1 cellular context compared by ENCODE assay signal in the genomic region with DNA sequence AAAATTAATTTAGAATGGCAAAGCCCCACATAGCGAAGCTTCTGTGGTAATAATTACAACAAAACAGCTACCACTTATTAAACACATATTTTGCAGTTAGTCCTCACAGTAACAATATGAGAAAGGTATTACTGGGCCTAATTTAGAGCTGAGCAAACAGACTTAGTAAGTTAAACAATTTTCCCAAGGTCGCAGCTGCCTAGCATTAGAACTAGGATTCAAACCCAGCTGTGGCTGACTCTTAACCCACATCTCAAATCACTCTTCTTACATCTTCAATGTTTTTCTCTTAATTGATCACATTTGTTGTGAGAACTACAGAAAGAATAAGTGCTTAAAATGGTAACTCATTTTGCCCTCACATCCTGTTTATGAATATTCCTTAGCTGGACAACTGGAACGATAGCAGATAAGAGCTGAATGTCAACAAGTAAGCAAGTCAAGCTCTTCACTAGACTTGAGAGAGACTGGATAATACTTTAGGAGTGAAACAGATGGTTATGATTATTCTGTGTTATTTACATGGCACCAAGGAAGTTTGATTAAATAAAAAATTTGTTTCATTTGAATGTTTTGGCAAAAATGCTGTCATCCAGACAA.
TF ChIP-seq lines count a peak whose summit lies in the region.

No MANE protein-coding gene starts in this region.

TF ChIP-seq in HepG2, 621 proteins besides CTCF, POLR2A, EP300 and RAD21 (continued from another document and continues in another):
- TF ChIP-seq, protein P1, sequence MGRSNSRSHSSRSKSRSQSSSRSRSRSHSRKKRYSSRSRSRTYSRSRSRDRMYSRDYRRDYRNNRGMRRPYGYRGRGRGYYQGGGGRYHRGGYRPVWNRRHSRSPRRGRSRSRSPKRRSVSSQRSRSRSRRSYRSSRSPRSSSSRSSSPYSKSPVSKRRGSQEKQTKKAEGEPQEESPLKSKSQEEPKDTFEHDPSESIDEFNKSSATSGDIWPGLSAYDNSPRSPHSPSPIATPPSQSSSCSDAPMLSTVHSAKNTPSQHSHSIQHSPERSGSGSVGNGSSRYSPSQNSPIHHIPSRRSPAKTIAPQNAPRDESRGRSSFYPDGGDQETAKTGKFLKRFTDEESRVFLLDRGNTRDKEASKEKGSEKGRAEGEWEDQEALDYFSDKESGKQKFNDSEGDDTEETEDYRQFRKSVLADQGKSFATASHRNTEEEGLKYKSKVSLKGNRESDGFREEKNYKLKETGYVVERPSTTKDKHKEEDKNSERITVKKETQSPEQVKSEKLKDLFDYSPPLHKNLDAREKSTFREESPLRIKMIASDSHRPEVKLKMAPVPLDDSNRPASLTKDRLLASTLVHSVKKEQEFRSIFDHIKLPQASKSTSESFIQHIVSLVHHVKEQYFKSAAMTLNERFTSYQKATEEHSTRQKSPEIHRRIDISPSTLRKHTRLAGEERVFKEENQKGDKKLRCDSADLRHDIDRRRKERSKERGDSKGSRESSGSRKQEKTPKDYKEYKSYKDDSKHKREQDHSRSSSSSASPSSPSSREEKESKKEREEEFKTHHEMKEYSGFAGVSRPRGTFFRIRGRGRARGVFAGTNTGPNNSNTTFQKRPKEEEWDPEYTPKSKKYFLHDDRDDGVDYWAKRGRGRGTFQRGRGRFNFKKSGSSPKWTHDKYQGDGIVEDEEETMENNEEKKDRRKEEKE (IDR thresholded peaks at IDR 0.05), result no peak
- no peak for TF ChIP-seq ZNF776 (CRISPR knock-in tag; IDR thresholded peaks at IDR 0.05)
- no peak for TF ChIP-seq TEAD3 (CRISPR knock-in tag; optimal IDR thresholded peaks at IDR 0.05; ENCODE audit: borderline replicate concordance)
- TF ChIP-seq GATA4 (IDR thresholded peaks at IDR 0.05; ENCODE audit: borderline replicate concordance, low read depth), result no peak
- TF ChIP-seq ZNF550 (CRISPR knock-in tag; IDR thresholded peaks at IDR 0.05; ENCODE audit: borderline replicate concordance), result no peak
- TF ChIP-seq ZNF850 (CRISPR knock-in tag; conservative IDR thresholded peaks at IDR 0.05), result no peak
- peak; percentile 63 for TF ChIP-seq MIXL1 (CRISPR knock-in tag; IDR thresholded peaks at IDR 0.05)
- no peak for TF ChIP-seq ZNF775 (CRISPR knock-in tag; IDR thresholded peaks at IDR 0.05; ENCODE audit: borderline replicate concordance)
- no peak for TF ChIP-seq ZNF343 (CRISPR knock-in tag; IDR thresholded peaks at IDR 0.05)
- TF ChIP-seq, protein P2, sequence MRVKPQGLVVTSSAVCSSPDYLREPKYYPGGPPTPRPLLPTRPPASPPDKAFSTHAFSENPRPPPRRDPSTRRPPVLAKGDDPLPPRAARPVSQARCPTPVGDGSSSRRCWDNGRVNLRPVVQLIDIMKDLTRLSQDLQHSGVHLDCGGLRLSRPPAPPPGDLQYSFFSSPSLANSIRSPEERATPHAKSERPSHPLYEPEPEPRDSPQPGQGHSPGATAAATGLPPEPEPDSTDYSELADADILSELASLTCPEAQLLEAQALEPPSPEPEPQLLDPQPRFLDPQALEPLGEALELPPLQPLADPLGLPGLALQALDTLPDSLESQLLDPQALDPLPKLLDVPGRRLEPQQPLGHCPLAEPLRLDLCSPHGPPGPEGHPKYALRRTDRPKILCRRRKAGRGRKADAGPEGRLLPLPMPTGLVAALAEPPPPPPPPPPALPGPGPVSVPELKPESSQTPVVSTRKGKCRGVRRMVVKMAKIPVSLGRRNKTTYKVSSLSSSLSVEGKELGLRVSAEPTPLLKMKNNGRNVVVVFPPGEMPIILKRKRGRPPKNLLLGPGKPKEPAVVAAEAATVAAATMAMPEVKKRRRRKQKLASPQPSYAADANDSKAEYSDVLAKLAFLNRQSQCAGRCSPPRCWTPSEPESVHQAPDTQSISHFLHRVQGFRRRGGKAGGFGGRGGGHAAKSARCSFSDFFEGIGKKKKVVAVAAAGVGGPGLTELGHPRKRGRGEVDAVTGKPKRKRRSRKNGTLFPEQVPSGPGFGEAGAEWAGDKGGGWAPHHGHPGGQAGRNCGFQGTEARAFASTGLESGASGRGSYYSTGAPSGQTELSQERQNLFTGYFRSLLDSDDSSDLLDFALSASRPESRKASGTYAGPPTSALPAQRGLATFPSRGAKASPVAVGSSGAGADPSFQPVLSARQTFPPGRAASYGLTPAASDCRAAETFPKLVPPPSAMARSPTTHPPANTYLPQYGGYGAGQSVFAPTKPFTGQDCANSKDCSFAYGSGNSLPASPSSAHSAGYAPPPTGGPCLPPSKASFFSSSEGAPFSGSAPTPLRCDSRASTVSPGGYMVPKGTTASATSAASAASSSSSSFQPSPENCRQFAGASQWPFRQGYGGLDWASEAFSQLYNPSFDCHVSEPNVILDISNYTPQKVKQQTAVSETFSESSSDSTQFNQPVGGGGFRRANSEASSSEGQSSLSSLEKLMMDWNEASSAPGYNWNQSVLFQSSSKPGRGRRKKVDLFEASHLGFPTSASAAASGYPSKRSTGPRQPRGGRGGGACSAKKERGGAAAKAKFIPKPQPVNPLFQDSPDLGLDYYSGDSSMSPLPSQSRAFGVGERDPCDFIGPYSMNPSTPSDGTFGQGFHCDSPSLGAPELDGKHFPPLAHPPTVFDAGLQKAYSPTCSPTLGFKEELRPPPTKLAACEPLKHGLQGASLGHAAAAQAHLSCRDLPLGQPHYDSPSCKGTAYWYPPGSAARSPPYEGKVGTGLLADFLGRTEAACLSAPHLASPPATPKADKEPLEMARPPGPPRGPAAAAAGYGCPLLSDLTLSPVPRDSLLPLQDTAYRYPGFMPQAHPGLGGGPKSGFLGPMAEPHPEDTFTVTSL (CRISPR knock-in tag; IDR thresholded peaks at IDR 0.05; ENCODE audit: borderline replicate concordance), result peak; percentile 52; the same call in 1 of the 2 replicates
- peak; percentile 48; the same call in 1 of the 2 replicates for TF ChIP-seq SAP130 (CRISPR knock-in tag; IDR thresholded peaks at IDR 0.05; ENCODE audit: low read depth)
- no peak for TF ChIP-seq ZNF329 (CRISPR knock-in tag; IDR thresholded peaks at IDR 0.05; ENCODE audit: low read depth)
- TF ChIP-seq, protein P3, sequence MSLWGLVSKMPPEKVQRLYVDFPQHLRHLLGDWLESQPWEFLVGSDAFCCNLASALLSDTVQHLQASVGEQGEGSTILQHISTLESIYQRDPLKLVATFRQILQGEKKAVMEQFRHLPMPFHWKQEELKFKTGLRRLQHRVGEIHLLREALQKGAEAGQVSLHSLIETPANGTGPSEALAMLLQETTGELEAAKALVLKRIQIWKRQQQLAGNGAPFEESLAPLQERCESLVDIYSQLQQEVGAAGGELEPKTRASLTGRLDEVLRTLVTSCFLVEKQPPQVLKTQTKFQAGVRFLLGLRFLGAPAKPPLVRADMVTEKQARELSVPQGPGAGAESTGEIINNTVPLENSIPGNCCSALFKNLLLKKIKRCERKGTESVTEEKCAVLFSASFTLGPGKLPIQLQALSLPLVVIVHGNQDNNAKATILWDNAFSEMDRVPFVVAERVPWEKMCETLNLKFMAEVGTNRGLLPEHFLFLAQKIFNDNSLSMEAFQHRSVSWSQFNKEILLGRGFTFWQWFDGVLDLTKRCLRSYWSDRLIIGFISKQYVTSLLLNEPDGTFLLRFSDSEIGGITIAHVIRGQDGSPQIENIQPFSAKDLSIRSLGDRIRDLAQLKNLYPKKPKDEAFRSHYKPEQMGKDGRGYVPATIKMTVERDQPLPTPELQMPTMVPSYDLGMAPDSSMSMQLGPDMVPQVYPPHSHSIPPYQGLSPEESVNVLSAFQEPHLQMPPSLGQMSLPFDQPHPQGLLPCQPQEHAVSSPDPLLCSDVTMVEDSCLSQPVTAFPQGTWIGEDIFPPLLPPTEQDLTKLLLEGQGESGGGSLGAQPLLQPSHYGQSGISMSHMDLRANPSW (CRISPR knock-in tag; IDR thresholded peaks at IDR 0.05; ENCODE audit: borderline replicate concordance), result 0 out of 2 replicates have a peak, but pooled peaks have one; percentile 10
- no peak for TF ChIP-seq NFRKB (IDR thresholded peaks at IDR 0.05)
- TF ChIP-seq ZFYVE20 (CRISPR knock-in tag; IDR thresholded peaks at IDR 0.05; ENCODE audit: borderline replicate concordance, low read depth), result no peak
- no peak for TF ChIP-seq ZNF562 (CRISPR knock-in tag; IDR thresholded peaks at IDR 0.05; ENCODE audit: borderline replicate concordance)
- no peak for TF ChIP-seq FOXM1 (CRISPR knock-in tag; IDR thresholded peaks at IDR 0.05)
- TF ChIP-seq, protein P4, sequence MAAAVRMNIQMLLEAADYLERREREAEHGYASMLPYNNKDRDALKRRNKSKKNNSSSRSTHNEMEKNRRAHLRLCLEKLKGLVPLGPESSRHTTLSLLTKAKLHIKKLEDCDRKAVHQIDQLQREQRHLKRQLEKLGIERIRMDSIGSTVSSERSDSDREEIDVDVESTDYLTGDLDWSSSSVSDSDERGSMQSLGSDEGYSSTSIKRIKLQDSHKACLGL (CRISPR knock-in tag; IDR thresholded peaks at IDR 0.05), result no peak
- TF ChIP-seq ZNF629 (CRISPR knock-in tag; conservative IDR thresholded peaks at IDR 0.05), result no peak
- no peak for TF ChIP-seq SPEN (CRISPR knock-in tag; IDR thresholded peaks at IDR 0.05; ENCODE audit: low read depth)
- TF ChIP-seq NCOA2 (CRISPR knock-in tag; IDR thresholded peaks at IDR 0.05), result peak; percentile 74
- TF ChIP-seq, protein P5, sequence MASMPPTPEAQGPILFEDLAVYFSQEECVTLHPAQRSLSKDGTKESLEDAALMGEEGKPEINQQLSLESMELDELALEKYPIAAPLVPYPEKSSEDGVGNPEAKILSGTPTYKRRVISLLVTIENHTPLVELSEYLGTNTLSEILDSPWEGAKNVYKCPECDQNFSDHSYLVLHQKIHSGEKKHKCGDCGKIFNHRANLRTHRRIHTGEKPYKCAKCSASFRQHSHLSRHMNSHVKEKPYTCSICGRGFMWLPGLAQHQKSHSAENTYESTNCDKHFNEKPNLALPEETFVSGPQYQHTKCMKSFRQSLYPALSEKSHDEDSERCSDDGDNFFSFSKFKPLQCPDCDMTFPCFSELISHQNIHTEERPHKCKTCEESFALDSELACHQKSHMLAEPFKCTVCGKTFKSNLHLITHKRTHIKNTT (CRISPR knock-in tag; IDR thresholded peaks at IDR 0.05), result no peak
- TF ChIP-seq SP5 (CRISPR knock-in tag; IDR thresholded peaks at IDR 0.05; ENCODE audit: borderline replicate concordance, low read depth), result no peak
- TF ChIP-seq, protein P6, sequence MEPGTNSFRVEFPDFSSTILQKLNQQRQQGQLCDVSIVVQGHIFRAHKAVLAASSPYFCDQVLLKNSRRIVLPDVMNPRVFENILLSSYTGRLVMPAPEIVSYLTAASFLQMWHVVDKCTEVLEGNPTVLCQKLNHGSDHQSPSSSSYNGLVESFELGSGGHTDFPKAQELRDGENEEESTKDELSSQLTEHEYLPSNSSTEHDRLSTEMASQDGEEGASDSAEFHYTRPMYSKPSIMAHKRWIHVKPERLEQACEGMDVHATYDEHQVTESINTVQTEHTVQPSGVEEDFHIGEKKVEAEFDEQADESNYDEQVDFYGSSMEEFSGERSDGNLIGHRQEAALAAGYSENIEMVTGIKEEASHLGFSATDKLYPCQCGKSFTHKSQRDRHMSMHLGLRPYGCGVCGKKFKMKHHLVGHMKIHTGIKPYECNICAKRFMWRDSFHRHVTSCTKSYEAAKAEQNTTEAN (CRISPR knock-in tag; conservative IDR thresholded peaks at IDR 0.05), result no peak
- TF ChIP-seq, protein P7, sequence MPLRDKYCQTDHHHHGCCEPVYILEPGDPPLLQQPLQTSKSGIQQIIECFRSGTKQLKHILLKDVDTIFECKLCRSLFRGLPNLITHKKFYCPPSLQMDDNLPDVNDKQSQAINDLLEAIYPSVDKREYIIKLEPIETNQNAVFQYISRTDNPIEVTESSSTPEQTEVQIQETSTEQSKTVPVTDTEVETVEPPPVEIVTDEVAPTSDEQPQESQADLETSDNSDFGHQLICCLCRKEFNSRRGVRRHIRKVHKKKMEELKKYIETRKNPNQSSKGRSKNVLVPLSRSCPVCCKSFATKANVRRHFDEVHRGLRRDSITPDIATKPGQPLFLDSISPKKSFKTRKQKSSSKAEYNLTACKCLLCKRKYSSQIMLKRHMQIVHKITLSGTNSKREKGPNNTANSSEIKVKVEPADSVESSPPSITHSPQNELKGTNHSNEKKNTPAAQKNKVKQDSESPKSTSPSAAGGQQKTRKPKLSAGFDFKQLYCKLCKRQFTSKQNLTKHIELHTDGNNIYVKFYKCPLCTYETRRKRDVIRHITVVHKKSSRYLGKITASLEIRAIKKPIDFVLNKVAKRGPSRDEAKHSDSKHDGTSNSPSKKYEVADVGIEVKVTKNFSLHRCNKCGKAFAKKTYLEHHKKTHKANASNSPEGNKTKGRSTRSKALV (CRISPR knock-in tag; IDR thresholded peaks at IDR 0.05), result no peak
- TF ChIP-seq, protein P8, sequence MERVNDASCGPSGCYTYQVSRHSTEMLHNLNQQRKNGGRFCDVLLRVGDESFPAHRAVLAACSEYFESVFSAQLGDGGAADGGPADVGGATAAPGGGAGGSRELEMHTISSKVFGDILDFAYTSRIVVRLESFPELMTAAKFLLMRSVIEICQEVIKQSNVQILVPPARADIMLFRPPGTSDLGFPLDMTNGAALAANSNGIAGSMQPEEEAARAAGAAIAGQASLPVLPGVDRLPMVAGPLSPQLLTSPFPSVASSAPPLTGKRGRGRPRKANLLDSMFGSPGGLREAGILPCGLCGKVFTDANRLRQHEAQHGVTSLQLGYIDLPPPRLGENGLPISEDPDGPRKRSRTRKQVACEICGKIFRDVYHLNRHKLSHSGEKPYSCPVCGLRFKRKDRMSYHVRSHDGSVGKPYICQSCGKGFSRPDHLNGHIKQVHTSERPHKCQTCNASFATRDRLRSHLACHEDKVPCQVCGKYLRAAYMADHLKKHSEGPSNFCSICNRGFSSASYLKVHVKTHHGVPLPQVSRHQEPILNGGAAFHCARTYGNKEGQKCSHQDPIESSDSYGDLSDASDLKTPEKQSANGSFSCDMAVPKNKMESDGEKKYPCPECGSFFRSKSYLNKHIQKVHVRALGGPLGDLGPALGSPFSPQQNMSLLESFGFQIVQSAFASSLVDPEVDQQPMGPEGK (CRISPR knock-in tag; IDR thresholded peaks at IDR 0.05), result no peak
- no peak for TF ChIP-seq ZSCAN12 (CRISPR knock-in tag; IDR thresholded peaks at IDR 0.05)
- no peak for TF ChIP-seq TCF7L2 (IDR thresholded peaks at IDR 0.05; ENCODE audit: low read depth, low read length)
- TF ChIP-seq, protein P9, sequence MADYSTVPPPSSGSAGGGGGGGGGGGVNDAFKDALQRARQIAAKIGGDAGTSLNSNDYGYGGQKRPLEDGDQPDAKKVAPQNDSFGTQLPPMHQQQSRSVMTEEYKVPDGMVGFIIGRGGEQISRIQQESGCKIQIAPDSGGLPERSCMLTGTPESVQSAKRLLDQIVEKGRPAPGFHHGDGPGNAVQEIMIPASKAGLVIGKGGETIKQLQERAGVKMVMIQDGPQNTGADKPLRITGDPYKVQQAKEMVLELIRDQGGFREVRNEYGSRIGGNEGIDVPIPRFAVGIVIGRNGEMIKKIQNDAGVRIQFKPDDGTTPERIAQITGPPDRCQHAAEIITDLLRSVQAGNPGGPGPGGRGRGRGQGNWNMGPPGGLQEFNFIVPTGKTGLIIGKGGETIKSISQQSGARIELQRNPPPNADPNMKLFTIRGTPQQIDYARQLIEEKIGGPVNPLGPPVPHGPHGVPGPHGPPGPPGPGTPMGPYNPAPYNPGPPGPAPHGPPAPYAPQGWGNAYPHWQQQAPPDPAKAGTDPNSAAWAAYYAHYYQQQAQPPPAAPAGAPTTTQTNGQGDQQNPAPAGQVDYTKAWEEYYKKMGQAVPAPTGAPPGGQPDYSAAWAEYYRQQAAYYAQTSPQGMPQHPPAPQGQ (CRISPR knock-in tag; IDR thresholded peaks at IDR 0.05; ENCODE audit: borderline replicate concordance), result no peak
- no peak for TF ChIP-seq SP140L (CRISPR knock-in tag; IDR thresholded peaks at IDR 0.05; ENCODE audit: borderline replicate concordance)
- no peak for TF ChIP-seq ZBTB20 (CRISPR knock-in tag; IDR thresholded peaks at IDR 0.05; ENCODE audit: borderline replicate concordance, low read depth)
- TF ChIP-seq U2AF2 (IDR thresholded peaks at IDR 0.05; ENCODE audit: low read depth, low read length), result no peak
